ENCODE assay signal across 34 cellular contexts in the genomic region with DNA sequence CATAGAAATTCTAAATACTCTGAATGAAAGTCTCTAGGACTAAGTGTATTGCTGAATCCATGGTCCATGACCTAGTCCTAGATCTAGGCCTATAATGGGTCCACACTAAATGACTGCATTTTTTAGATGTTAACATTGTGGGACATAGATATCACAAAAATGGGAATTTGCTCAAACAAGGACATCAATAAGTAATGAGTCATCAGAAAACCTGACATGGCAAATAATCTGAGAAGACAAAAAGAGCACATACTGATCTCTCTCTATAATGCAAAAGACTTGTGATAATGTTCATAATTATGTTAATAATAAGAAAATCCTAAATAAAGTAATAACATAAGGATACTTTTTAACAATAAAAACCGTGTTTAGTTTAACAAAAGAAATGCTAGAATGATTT.
"Had no signal": no experiment of that assay in that cellular context is flagged by ENCODE, and none has a peak within 500 bp of the region (broad histone marks: within the 10 kb centered on the region; RNA-seq: fewer than 3 reads in every experiment).

No MANE protein-coding gene starts in this region.

- H3K27ac Mint-ChIP-seq: activated CD4-positive, alpha-beta memory T cell treated with anti-CD3 and anti-CD28 coated beads for 36 hours; activated CD4-positive, alpha-beta T cell treated with anti-CD3 and anti-CD28 coated beads for 36 hours; activated CD4-positive, alpha-beta T cell treated with anti-CD3 and anti-CD28 coated beads, Interleukin-2, amount 10 ng/mL, durations not matched to agents 24 days and 14 days; activated CD8-positive, alpha-beta memory T cell treated with anti-CD3 and anti-CD28 coated beads, Interleukin-2, amount 10 ng/mL, durations not matched to agents 7 days and 5 days; activated CD8-positive, alpha-beta T cell treated with anti-CD3 and anti-CD28 coated beads, Interleukin-2, amount 10 ng/mL, durations not matched to agents 7 days and 5 days; activated naive CD4-positive, alpha-beta T cell treated with anti-CD3 and anti-CD28 coated beads, Interleukin-2, amount 10 ng/mL, durations not matched to agents 7 days and 5 days; activated naive CD4-positive, alpha-beta T cell treated with anti-CD3 and anti-CD28 coated beads, Interleukin-2, amount 50 U/mL, for 72 hours; activated naive CD8-positive, alpha-beta T cell treated with anti-CD3 and anti-CD28 coated beads, Interleukin-2, amount 10 ng/mL, durations not matched to agents 7 days and 5 days; activated T-helper 1 cell treated with anti-CD3 and anti-CD28 coated beads, Interleukin-12 subunit alpha, Interleukin-12 subunit beta, Interleukin-2, Interleukin-4 antibody, amounts not matched to agents 30 ng/mL and 10 ng/mL and 1 ng/mL, durations not matched to agents 14 hours and 24 hours and 36 hours; activated T-helper 2 cell treated with anti-CD3 and anti-CD28 coated beads, Interferon-gamma antibody, Interleukin-2, Interleukin-4, amounts not matched to agents 10 μg/mL and 5 μg/mL and 100 μg/mL, durations not matched to agents 14 hours and 24 hours and 36 hours; brain; dendritic cell treated with granulocyte-macrophage colony-stimulating factor and Interleukin-4, amounts not matched to agents 40 ng/mL and 50 ng/mL, for 4 days; endodermal cell; T-helper 17 cell; T-helper 2 cell treated with Interferon-gamma antibody and Interleukin-4, amounts not matched to agents 5 μg/mL and 100 μg/mL, for 36 hours had no signal

- ATAC-seq: activated CD4-positive, alpha-beta T cell treated with anti-CD3 and anti-CD28 coated beads for 36 hours; activated CD8-positive, alpha-beta memory T cell treated with anti-CD3 and anti-CD28 coated beads, Interleukin-2, amount 10 ng/mL, durations not matched to agents 7 days and 5 days; activated CD8-positive, alpha-beta T cell treated with anti-CD3 and anti-CD28 coated beads, Interleukin-2, amount 10 ng/mL, durations not matched to agents 7 days and 5 days; activated naive CD4-positive, alpha-beta T cell treated with anti-CD3 and anti-CD28 coated beads, Interleukin-2, amount 50 U/mL, for 72 hours; esophagus mucosa; T-helper 17 cell had no signal

- H3K4me1 Mint-ChIP-seq: activated CD4-positive, alpha-beta T cell treated with anti-CD3 and anti-CD28 coated beads for 36 hours; activated CD4-positive, alpha-beta T cell treated with anti-CD3 and anti-CD28 coated beads, Interleukin-2, amount 10 ng/mL, durations not matched to agents 24 days and 14 days; activated CD8-positive, alpha-beta memory T cell treated with anti-CD3 and anti-CD28 coated beads, Interleukin-2, amount 10 ng/mL, durations not matched to agents 7 days and 5 days; activated naive CD4-positive, alpha-beta T cell treated with anti-CD3 and anti-CD28 coated beads, Interleukin-2, amount 10 ng/mL, durations not matched to agents 7 days and 5 days; activated naive CD8-positive, alpha-beta T cell treated with anti-CD3 and anti-CD28 coated beads, Interleukin-2, amount 10 ng/mL, durations not matched to agents 7 days and 5 days; brain; endodermal cell; T-helper 17 cell had no signal

- H3K27ac ChIP-seq: ascending aorta, breast epithelium, cardiac muscle cell, coronary artery, dorsolateral prefrontal cortex, WERI-Rb-1 had no signal

- H3K4me1 ChIP-seq: ascending aorta, breast epithelium had no signal

- H3K36me3 ChIP-seq: ascending aorta, breast epithelium, cardiac muscle cell, WERI-Rb-1 had no signal

- DNase-seq: activated CD4-positive, alpha-beta memory T cell treated with anti-CD3 and anti-CD28 coated beads for 36 hours; activated CD4-positive, alpha-beta T cell treated with anti-CD3 and anti-CD28 coated beads for 36 hours; activated CD4-positive, alpha-beta T cell treated with anti-CD3 and anti-CD28 coated beads, Interleukin-2, amount 10 ng/mL, durations not matched to agents 24 days and 14 days; activated CD4-positive, CD25-positive, alpha-beta regulatory T cell; activated CD4-positive, CD25-positive, alpha-beta regulatory T cell treated with anti-CD3 and anti-CD28 coated beads, Interleukin-2, amount 50 U/mL, for 72 hours; activated CD8-positive, alpha-beta memory T cell treated with anti-CD3 and anti-CD28 coated beads, Interleukin-2, amount 10 ng/mL, durations not matched to agents 7 days and 5 days; activated CD8-positive, alpha-beta memory T cell treated with anti-CD3 and anti-CD28 coated beads, Interleukin-2, amount 50 U/mL, for 4 hours; activated CD8-positive, alpha-beta T cell treated with anti-CD3 and anti-CD28 coated beads, Interleukin-2, amount 10 ng/mL, durations not matched to agents 7 days and 5 days; activated effector memory CD4-positive, alpha-beta T cell treated with anti-CD3 and anti-CD28 coated beads, Interleukin-2, amount 50 U/mL, for 16 hours; activated naive CD4-positive, alpha-beta T cell treated with anti-CD3 and anti-CD28 coated beads, Interleukin-2, amount 10 ng/mL, durations not matched to agents 7 days and 5 days; activated naive CD8-positive, alpha-beta T cell treated with anti-CD3 and anti-CD28 coated beads, Interleukin-2, amount 10 ng/mL, durations not matched to agents 7 days and 5 days; activated T-cell treated with anti-CD3 and anti-CD28 coated beads, Interleukin-2, amount 50 U/mL, for 1 hour; activated T-cell treated with anti-CD3 and anti-CD28 coated beads, Interleukin-2, amount 50 U/mL, for 48 hours; central memory CD4-positive, alpha-beta T cell; cerebellar nuclear complex; dorsolateral prefrontal cortex; effector memory CD4-positive, alpha-beta T cell; endodermal cell; foreskin fibroblast; head of caudate nucleus; T-helper 17 cell; T1000; WERI-Rb-1 had no signal

- H3K27me3 ChIP-seq: ascending aorta, breast epithelium, cardiac muscle cell, dorsolateral prefrontal cortex had no signal

- H3K9me3 ChIP-seq: ascending aorta, breast epithelium had no signal

- H3K36me3 Mint-ChIP-seq: activated CD4-positive, alpha-beta memory T cell treated with anti-CD3 and anti-CD28 coated beads for 36 hours; activated CD8-positive, alpha-beta memory T cell treated with anti-CD3 and anti-CD28 coated beads, Interleukin-2, amount 10 ng/mL, durations not matched to agents 7 days and 5 days; activated naive CD4-positive, alpha-beta T cell treated with anti-CD3 and anti-CD28 coated beads, Interleukin-2, amount 10 ng/mL, durations not matched to agents 7 days and 5 days; activated naive CD8-positive, alpha-beta T cell treated with anti-CD3 and anti-CD28 coated beads, Interleukin-2, amount 10 ng/mL, durations not matched to agents 7 days and 5 days; brain had no signal

- H3K9me3 Mint-ChIP-seq: endodermal cell had no signal

- H3K27me3 Mint-ChIP-seq: activated CD4-positive, alpha-beta memory T cell treated with anti-CD3 and anti-CD28 coated beads for 36 hours; activated CD4-positive, alpha-beta T cell treated with anti-CD3 and anti-CD28 coated beads for 36 hours; activated CD4-positive, alpha-beta T cell treated with anti-CD3 and anti-CD28 coated beads, Interleukin-2, amount 10 ng/mL, durations not matched to agents 24 days and 14 days; activated CD8-positive, alpha-beta memory T cell treated with anti-CD3 and anti-CD28 coated beads, Interleukin-2, amount 10 ng/mL, durations not matched to agents 7 days and 5 days; activated naive CD4-positive, alpha-beta T cell treated with anti-CD3 and anti-CD28 coated beads, Interleukin-2, amount 10 ng/mL, durations not matched to agents 7 days and 5 days; activated naive CD8-positive, alpha-beta T cell treated with anti-CD3 and anti-CD28 coated beads, Interleukin-2, amount 10 ng/mL, durations not matched to agents 7 days and 5 days; brain; dendritic cell treated with granulocyte-macrophage colony-stimulating factor and Interleukin-4, amounts not matched to agents 40 ng/mL and 50 ng/mL, for 4 days; T-helper 17 cell had no signal

- H3K4me3 ChIP-seq: ascending aorta, breast epithelium, cardiac muscle cell, coronary artery, dorsolateral prefrontal cortex had no signal

- H3K4me3 Mint-ChIP-seq: activated CD4-positive, alpha-beta memory T cell treated with anti-CD3 and anti-CD28 coated beads for 36 hours; activated CD4-positive, alpha-beta T cell treated with anti-CD3 and anti-CD28 coated beads for 36 hours; activated CD4-positive, alpha-beta T cell treated with anti-CD3 and anti-CD28 coated beads, Interleukin-2, amount 10 ng/mL, durations not matched to agents 24 days and 14 days; activated CD8-positive, alpha-beta memory T cell treated with anti-CD3 and anti-CD28 coated beads, Interleukin-2, amount 10 ng/mL, durations not matched to agents 7 days and 5 days; activated CD8-positive, alpha-beta T cell treated with anti-CD3 and anti-CD28 coated beads, Interleukin-2, amount 10 ng/mL, durations not matched to agents 7 days and 5 days; activated naive CD4-positive, alpha-beta T cell treated with anti-CD3 and anti-CD28 coated beads, Interleukin-2, amount 10 ng/mL, durations not matched to agents 7 days and 5 days; activated naive CD8-positive, alpha-beta T cell treated with anti-CD3 and anti-CD28 coated beads, Interleukin-2, amount 10 ng/mL, durations not matched to agents 7 days and 5 days; activated T-helper 1 cell treated with anti-CD3 and anti-CD28 coated beads, Interleukin-12 subunit alpha, Interleukin-12 subunit beta, Interleukin-2, Interleukin-4 antibody, amounts not matched to agents 30 ng/mL and 10 ng/mL and 1 ng/mL, durations not matched to agents 14 hours and 24 hours and 36 hours; brain; dendritic cell treated with granulocyte-macrophage colony-stimulating factor and Interleukin-4, amounts not matched to agents 40 ng/mL and 50 ng/mL, for 4 days; endodermal cell; T-helper 17 cell; T-helper 2 cell treated with Interferon-gamma antibody and Interleukin-4, amounts not matched to agents 5 μg/mL and 100 μg/mL, for 36 hours had no signal
